16 cellular contexts compared by ENCODE assay signal in genomic region chr2:16226942-16227664, GRCh38.
DNase-seq lines count a peak whose midpoint lies in the region; ATAC-seq and TF ChIP-seq lines count a peak whose summit lies in the region.
"Had no signal": no experiment of that assay in that cellular context is flagged by ENCODE, and none has a peak within 500 bp of the region (broad histone marks: within the 10 kb centered on the region; RNA-seq: fewer than 3 reads in every experiment).

No MANE protein-coding gene starts in this region.

- H3K27me3 Mint-ChIP-seq in effector memory CD8-positive, alpha-beta T cell: no peaks in the 10 kb centered on the region

- peaks cover 13% of the 10 kb centered on the region for H3K9me3 ChIP-seq in BE2C
- H3K9me3 ChIP-seq: gastroesophageal sphincter, HAP-1, SJSA1 had no signal

- peak; percentile 100 for DNase-seq in BE2C
- DNase-seq in NCI-H1048 (lab: John Stamatoyannopoulos, UW): peak; percentile 79
- DNase-seq in NCI-H82 treated with DMSO at 0.1 percent for 48 hours (lab: John Stamatoyannopoulos, UW; ENCODE audit: unreplicated experiment): peak; percentile 12
- peak; percentile 40 for DNase-seq in midbrain (lab: John Stamatoyannopoulos, UW)
- no peak for DNase-seq in stimulated activated CD4-positive, alpha-beta T cell treated with anti-CD3 and anti-CD28 coated beads, Interleukin-4, amount 100 ng/mL, for 4 hours
- DNase-seq in NCI-H526 treated with DMSO at 0.1 percent for 48 hours (lab: John Stamatoyannopoulos, UW): no peak
- no peak for DNase-seq in SKM-1 (lab: John Stamatoyannopoulos, UW; ENCODE audit: unreplicated experiment)
- DNase-seq in effector memory CD8-positive, alpha-beta T cell: no peak
- DNase-seq: activated CD4-positive, alpha-beta T cell treated with anti-CD3 and anti-CD28 coated beads for 1 hour; GF-D8; stimulated activated CD4-positive, alpha-beta T cell treated with anti-CD3 and anti-CD28 coated beads, Interleukin-2, amount 100 ng/mL, for 24 hours had no signal

- H3K4me1 ChIP-seq in BE2C: peaks cover 38% of the 10 kb centered on the region
- H3K4me1 ChIP-seq: SJSA1 had no signal

- peaks cover 4% of the 10 kb centered on the region in 2 donors for H3K9me3 Mint-ChIP-seq in effector memory CD8-positive, alpha-beta T cell
- H3K9me3 Mint-ChIP-seq: memory B cell had no signal

- no peak for ATAC-seq in effector memory CD8-positive, alpha-beta T cell (replicated peaks)
- ATAC-seq: gastroesophageal sphincter, sciatic nerve had no signal

- H3K27ac Mint-ChIP-seq in effector memory CD8-positive, alpha-beta T cell: no peak overlapping the region
- H3K27ac Mint-ChIP-seq: memory B cell had no signal

- H3K4me3 Mint-ChIP-seq in effector memory CD8-positive, alpha-beta T cell: no peak overlapping the region
- H3K4me3 Mint-ChIP-seq: memory B cell had no signal

- no peak for TF ChIP-seq CTCF in BE2C (IDR thresholded peaks at IDR 0.05; ENCODE audit: low read depth, low read length)

- no peaks in the 10 kb centered on the region for H3K36me3 ChIP-seq in BE2C
- H3K36me3 ChIP-seq: gastroesophageal sphincter, HAP-1, SJSA1 had no signal

- H3K36me3 Mint-ChIP-seq in effector memory CD8-positive, alpha-beta T cell (ENCODE audit: insufficient read depth): no peaks in the 10 kb centered on the region
- H3K36me3 Mint-ChIP-seq: memory B cell had no signal

- H3K4me3 ChIP-seq in BE2C (ENCODE audit: low read depth, low read length): peak overlapping the region; percentile 0
- H3K4me3 ChIP-seq: gastroesophageal sphincter, HAP-1, SJSA1 had no signal

- H3K4me1 Mint-ChIP-seq in effector memory CD8-positive, alpha-beta T cell (ENCODE audit: low read depth in 2 of 2): no peaks in the 10 kb centered on the region
- H3K4me1 Mint-ChIP-seq: memory B cell had no signal

- no peaks in the 10 kb centered on the region for H3K27me3 ChIP-seq in BE2C
- H3K27me3 ChIP-seq: SJSA1 had no signal

Comparison
In these comparisons a context has a peak if more than half of its experiments do, and no peak if none do; other contexts are left out.
1. DNase-seq: peak in BE2C (single experiment), NCI-H1048 (single experiment), NCI-H82 treated with DMSO at 0.1 percent for 48 hours (single experiment) and midbrain (single experiment); none in stimulated activated CD4-positive, alpha-beta T cell treated with anti-CD3 and anti-CD28 coated beads, Interleukin-4, amount 100 ng/mL, for 4 hours (0 of 2), NCI-H526 treated with DMSO at 0.1 percent for 48 hours (single experiment), SKM-1 (single experiment) and effector memory CD8-positive, alpha-beta T cell (0 of 3).